In the genomic region with DNA sequence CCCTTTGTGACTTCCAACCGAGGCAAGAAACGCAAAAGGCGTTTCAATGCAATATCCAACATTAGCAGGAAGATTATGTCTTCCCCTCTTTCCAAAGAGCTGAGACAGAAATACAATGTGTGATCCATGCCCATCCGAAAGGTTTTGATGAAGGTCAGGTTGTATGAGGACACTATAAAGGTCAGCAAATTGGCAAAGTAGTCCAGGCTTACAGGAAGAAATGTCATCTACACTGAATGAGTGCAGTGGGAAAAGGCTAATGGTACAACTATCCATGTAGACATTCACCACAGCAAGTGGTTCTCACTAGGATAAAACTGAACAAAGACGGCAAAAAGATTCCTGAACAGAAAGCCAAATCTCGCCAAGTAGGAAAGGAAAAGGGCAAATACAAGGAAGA, we compare ENCODE assay signal across 25 cellular contexts. TPM values are rescaled to one million over a fixed set of nuclear protein-coding genes. Genes with fewer than 3 reads are reported as not detected.
A peak's percentile ranks its signal among the peaks of the same experiment; 100 is the strongest.
DNase-seq lines count a peak whose midpoint lies in the region; ATAC-seq, FAIRE-seq and TF ChIP-seq lines count a peak whose summit lies in the region.
"Had no signal": no experiment of that assay in that cellular context is flagged by ENCODE, and none has a peak within 500 bp of the region (broad histone marks: within the 10 kb centered on the region; RNA-seq: fewer than 3 reads in every experiment).

No MANE protein-coding gene starts in this region.

- H3K9me3 Mint-ChIP-seq in chondrocyte (ENCODE audit: low read depth), result no peaks in the 10 kb centered on the region
- H3K9me3 Mint-ChIP-seq: CD4-positive, alpha-beta T cell; CD8-positive, alpha-beta T cell had no signal

- no peak overlapping the region for H3K9ac ChIP-seq in GM12878 (ENCODE audit: control insufficient read depth, insufficient read depth, low read length)
- H3K9ac ChIP-seq: BLaER1 treated with 17β-estradiol and CSF1 and Interleukin-3, amounts not matched to agents 10 nM and 100 nM had no signal

- no peaks in the 10 kb centered on the region; a peak in 1 of 4 replicates for H3K36me3 ChIP-seq in GM12878 (ENCODE audit: control insufficient read depth in 2 of 2, insufficient read depth in 2 of 2, low read length in 1 of 2)

- no peak for TF ChIP-seq CTCF in GM12878 (IDR thresholded peaks at IDR 0.05 in 2 of 3, conservative IDR thresholded peaks at IDR 0.05 in 1 of 3; ENCODE audit: control insufficient read depth in 2 of 3, extremely low read depth in 1 of 3, insufficient read depth in 1 of 3, low read depth in 3 of 3, low read length in 3 of 3)
- no peak for TF ChIP-seq CTCF in chondrocyte (IDR thresholded peaks at IDR 0.05)

- no peak overlapping the region for H2AFZ ChIP-seq in GM12878 (ENCODE audit: control insufficient read depth, low read depth, low read length)

- POLR2A ChIA-PET in GM12878 (lab: Charles Lee), result no interaction called here

- TF ChIP-seq POLR2A in GM12878 (IDR thresholded peaks at IDR 0.05; ENCODE audit: low read depth, low read length), result no peak

- no peaks in the 10 kb centered on the region for H3K79me2 ChIP-seq in GM12878 (ENCODE audit: control insufficient read depth, insufficient read depth, low read length)

- no peak overlapping the region for H3K27ac ChIP-seq in GM12878 (ENCODE audit: control insufficient read depth, insufficient read depth)
- H3K27ac ChIP-seq: 22Rv1; A549; BLaER1 treated with 17β-estradiol and CSF1 and Interleukin-3, amounts not matched to agents 10 nM and 100 nM; C4-2B had no signal

- H3K4me1 Mint-ChIP-seq in chondrocyte (ENCODE audit: low read depth), result no peaks in the 10 kb centered on the region
- H3K4me1 Mint-ChIP-seq: B cell had no signal

- no peak overlapping the region for H3K4me3 ChIP-seq in GM12878
- H3K4me3 ChIP-seq: A549; BLaER1 treated with 17β-estradiol and CSF1 and Interleukin-3, amounts not matched to agents 10 nM and 100 nM had no signal

- H3K9me3 ChIP-seq in GM12878 (replicated peaks; ENCODE audit: control insufficient read depth, insufficient read depth, low read length), result no peaks in the 10 kb centered on the region
- H3K9me3 ChIP-seq: A549; BLaER1 treated with 17β-estradiol and CSF1 and Interleukin-3, amounts not matched to agents 10 nM and 100 nM had no signal

- H3K4me3 Mint-ChIP-seq in chondrocyte (ENCODE audit: unreplicated experiment), result no peak overlapping the region
- H3K4me3 Mint-ChIP-seq: B cell; CD4-positive, alpha-beta T cell; CD8-positive, alpha-beta T cell had no signal

- no peaks in the 10 kb centered on the region for H3K27me3 Mint-ChIP-seq in chondrocyte (ENCODE audit: low read depth)
- H3K27me3 Mint-ChIP-seq: B cell; CD4-positive, alpha-beta T cell had no signal

- SMC1A ChIA-PET in GM12878 (lab: Charles Lee; ENCODE audit: uncharacterized antibody, unreplicated experiment), result no interaction called here

- H3K27me3 ChIP-seq in GM12878 (replicated peaks in 1 of 2; ENCODE audit: control insufficient read depth in 2 of 2, insufficient read depth in 2 of 2, low read length in 1 of 2), result no peaks in the 10 kb centered on the region
- H3K27me3 ChIP-seq: BLaER1 treated with 17β-estradiol and CSF1 and Interleukin-3, amounts not matched to agents 10 nM and 100 nM had no signal

- FAIRE-seq in GM12878 (lab: Jason Lieb, UNC), result no peak
- FAIRE-seq in urothelium cell line (lab: Jason Lieb, UNC), result peak; percentile 73
- FAIRE-seq: A549, GM12892, GM19239 had no signal

- intact Hi-C loops in GM12878 (cut with micrococcal nuclease; ENCODE audit: unreplicated experiment), result no loop called here

- H3K4me1 ChIP-seq in GM12878 (ENCODE audit: control insufficient read depth, insufficient read depth, low read length), result no peaks in the 10 kb centered on the region
- H3K4me1 ChIP-seq: A549 had no signal

- TF ChIP-seq RAD21 in GM12878 (IDR thresholded peaks at IDR 0.05; ENCODE audit: insufficient read depth, low read depth, low read length), result no peak

- DNase-seq in activated CD8-positive, alpha-beta memory T cell treated with anti-CD3 and anti-CD28 coated beads, Interleukin-2, amount 50 U/mL, for 48 hours, result peak; percentile 2
- DNase-seq in activated CD8-positive, alpha-beta memory T cell treated with anti-CD3 and anti-CD28 coated beads for 24 hours, result no peak
- DNase-seq in GM12878 (ENCODE audit: low read depth, low spot score) (no peak), left lobe of liver (ENCODE audit: low spot score) (peak; percentile 6), urothelium cell line (ENCODE audit: low spot score) (no peak), chondrocyte (ENCODE audit: low spot score) (no peak), COR-L47 (lab: John Stamatoyannopoulos, UW) (no peak)
- DNase-seq: AML-193; CD4-positive, alpha-beta T cell; CD8-positive, alpha-beta T cell; DMS 273 treated with DMSO at 0.1 percent for 48 hours; DMS153; DMS53; DMS79; DND-41; EL; GDM1 had no signal

- ATAC-seq in GM12878 (no peak), left lobe of liver (no peak), HG03571 (IDR thresholded peaks at IDR 0.05; ENCODE audit: unreplicated experiment) (no peak)
- ATAC-seq: A549; CD8-positive, alpha-beta T cell had no signal

- H3K27ac Mint-ChIP-seq in chondrocyte (ENCODE audit: unreplicated experiment), result no peak overlapping the region
- H3K27ac Mint-ChIP-seq: B cell; CD4-positive, alpha-beta T cell; CD8-positive, alpha-beta T cell had no signal

- TSS peak; percentile 43 for BruUV-seq in GM12878 (replicated peaks; lab: Mats Ljungman, UMichigan)

- H4K20me1 ChIP-seq in GM12878 (ENCODE audit: control insufficient read depth, insufficient read depth), result no peaks in the 10 kb centered on the region
- H4K20me1 ChIP-seq: BLaER1 treated with 17β-estradiol and CSF1 and Interleukin-3, amounts not matched to agents 10 nM and 100 nM had no signal

- WGBS in GM12878 (ENCODE audit: insufficient coverage, insufficient replicate concordance, low lambda C conversion rate, missing lambda C conversion rate), result 100% methylated on average over 6 of the region's 6 CpGs

- H3K36me3 Mint-ChIP-seq in chondrocyte (ENCODE audit: low read depth), result peaks cover 29% of the 10 kb centered on the region

- no peak overlapping the region for H3K4me2 ChIP-seq in GM12878 (ENCODE audit: control insufficient read depth, insufficient read depth)
- H3K4me2 ChIP-seq: A549; BLaER1 treated with 17β-estradiol and CSF1 and Interleukin-3, amounts not matched to agents 10 nM and 100 nM had no signal

- CTCF ChIA-PET in GM12878 (lab: Yijun Ruan, JAX), result no interaction called here

- in situ Hi-C loops in GM12878 (cut with MboI), result no loop called here

- no peak for TF ChIP-seq EP300 in GM12878 (IDR thresholded peaks at IDR 0.05; ENCODE audit: borderline replicate concordance in 1 of 2, control insufficient read depth in 1 of 2, low read depth in 2 of 2, low read length in 2 of 2)

- RAD21 ChIA-PET in GM12878 (lab: Charles Lee; ENCODE audit: unreplicated experiment), result no interaction called here

TF ChIP-seq in GM12878, 131 proteins besides CTCF, POLR2A, EP300 and RAD21 (continues in another document):
- TF ChIP-seq MTA3 (IDR thresholded peaks at IDR 0.05; ENCODE audit: borderline replicate concordance, low read length), result no peak
- no peak for TF ChIP-seq CBX5 (IDR thresholded peaks at IDR 0.05; ENCODE audit: low read depth)
- no peak for TF ChIP-seq ASH2L (IDR thresholded peaks at IDR 0.05; ENCODE audit: borderline replicate concordance, low read depth)
- no peak for TF ChIP-seq POU2F2 (IDR thresholded peaks at IDR 0.05; ENCODE audit: borderline replicate concordance, low read depth, low read length)

RNA-seq across cellular contexts. Expression of gene DNA2, which starts 27.8 kb away (rescaled TPM):
- 92.0 and 95.9 TPM in 2 replicates for total RNA-seq in GM12878 (2013; cell fraction: nucleolus; rRNA removed)
- 36.2 and 38.1 TPM in 2 replicates for total RNA-seq in GM12878 (2014; rRNA removed)
- total RNA-seq in GM12878 (2014; rRNA removed; fragmentation: Illumina TruSeq; extraction: Trizol), result 35.8 and 40.9 TPM in 2 replicates
- total RNA-seq in GM12878 (2021), result 34.8 and 41.8 TPM in 2 replicates
- polyA plus RNA-seq in GM12878 (2011; ENCODE audit: low read depth), result 5.9 TPM
- polyA plus RNA-seq in GM12878 (2011; rRNA removed), result 29.2 and 45.7 TPM in 2 replicates
- polyA plus RNA-seq in GM12878 (2011; cell fraction: cytosol; rRNA removed), result 8.3 and 10.5 TPM in 2 replicates
- polyA plus RNA-seq in GM12878 (2011; cell fraction: nucleus; rRNA removed), result 23.2 and 32.3 TPM in 2 replicates
- polyA plus RNA-seq in GM12878 (2012), result 7.5 and 11.0 TPM in 2 replicates
- 32.6 and 38.5 TPM in 2 replicates for polyA plus RNA-seq in GM12878 (2014; fragmentation: Illumina TruSeq; extraction: Trizol)
- polyA plus RNA-seq in GM12878 (2014; fragmentation: Nextera tagmentation; extraction: Ambion mirVana), result 10 to 100 TPM; 17.7 to 19.6 TPM
- polyA plus RNA-seq in GM12878 (2014; rRNA removed), result 20.2 and 21.9 TPM in 2 replicates
- polyA plus RNA-seq in GM12878 (2016; fragmentation: Nextera tagmentation; extraction: Ambion mirVana), result 10 to 100 TPM; 25.7 to 27.7 TPM
- polyA minus RNA-seq in GM12878 (2011; rRNA and poly(A)+ RNA removed), result 13.7 and 20.7 TPM in 2 replicates
- polyA minus RNA-seq in GM12878 (2011; cell fraction: cytosol; rRNA and poly(A)+ RNA removed), result 10.3 and 11.3 TPM in 2 replicates
- 8.5 and 16.0 TPM in 2 replicates for polyA minus RNA-seq in GM12878 (2011; cell fraction: nucleus; rRNA and poly(A)+ RNA removed)
- total RNA-seq in left lobe of liver, result 3.5 TPM
- 2.9 to 10.2 TPM (median 6.8 TPM) in 3 replicates for total RNA-seq in chondrocyte

RNA-seq across cellular contexts. Expression of gene SLC25A16, which starts 27.8 kb away (rescaled TPM):
- total RNA-seq in GM12878 (2013; cell fraction: nucleolus; rRNA removed), result 41.1 and 46.2 TPM in 2 replicates
- 7.7 and 9.6 TPM in 2 replicates for total RNA-seq in GM12878 (2014; rRNA removed)
- 8.6 and 11.2 TPM in 2 replicates for total RNA-seq in GM12878 (2014; rRNA removed; fragmentation: Illumina TruSeq; extraction: Trizol)
- 12.9 TPM in 2 replicates for total RNA-seq in GM12878 (2021)
- 3.9 TPM for polyA plus RNA-seq in GM12878 (2011; ENCODE audit: low read depth)
- 13.5 and 24.3 TPM in 2 replicates for polyA plus RNA-seq in GM12878 (2011; rRNA removed)
- 4.2 and 4.4 TPM in 2 replicates for polyA plus RNA-seq in GM12878 (2011; cell fraction: cytosol; rRNA removed)
- 10.7 and 12.7 TPM in 2 replicates for polyA plus RNA-seq in GM12878 (2011; cell fraction: nucleus; rRNA removed)
- 4.4 and 5.1 TPM in 2 replicates for polyA plus RNA-seq in GM12878 (2012)
- polyA plus RNA-seq in GM12878 (2014; fragmentation: Illumina TruSeq; extraction: Trizol), result 4.8 and 5.5 TPM in 2 replicates
- 1 to 10 TPM; 2.2 to 4.2 TPM for polyA plus RNA-seq in GM12878 (2014; fragmentation: Nextera tagmentation; extraction: Ambion mirVana)
- polyA plus RNA-seq in GM12878 (2014; rRNA removed), result 6.1 and 8.1 TPM in 2 replicates
- 10 to 100 TPM in 1 of 2 experiments, 1 to 10 TPM in 1; 8.3 to 11.1 TPM for polyA plus RNA-seq in GM12878 (2016; fragmentation: Nextera tagmentation; extraction: Ambion mirVana)
- polyA minus RNA-seq in GM12878 (2011; rRNA and poly(A)+ RNA removed), result 9.1 and 20.0 TPM in 2 replicates
- polyA minus RNA-seq in GM12878 (2011; cell fraction: cytosol; rRNA and poly(A)+ RNA removed), result 4.3 and 6.2 TPM in 2 replicates
- polyA minus RNA-seq in GM12878 (2011; cell fraction: nucleus; rRNA and poly(A)+ RNA removed), result 4.6 and 8.2 TPM in 2 replicates
- total RNA-seq in left lobe of liver, result 28.8 TPM
- 22.9 to 29.8 TPM (median 27.3 TPM) in 3 replicates for total RNA-seq in chondrocyte

Comparison
In these comparisons a context has a peak if more than half of its experiments do, and no peak if none do; other contexts are left out.
1. DNase-seq: peak in activated CD8-positive, alpha-beta memory T cell treated with anti-CD3 and anti-CD28 coated beads, Interleukin-2, amount 50 U/mL, for 48 hours (single experiment) and left lobe of liver (single experiment); none in activated CD8-positive, alpha-beta memory T cell treated with anti-CD3 and anti-CD28 coated beads for 24 hours (single experiment), GM12878 (single experiment), urothelium cell line (single experiment), chondrocyte (single experiment) and COR-L47 (single experiment).